8 cellular contexts compared by ENCODE assay signal in genomic region chr5:142012186-142012785, GRCh38. TPM values are rescaled to one million over a fixed set of nuclear protein-coding genes. Genes with fewer than 3 reads are reported as not detected.
DNase-seq lines count a peak whose midpoint lies in the region; ATAC-seq, FAIRE-seq and TF ChIP-seq lines count a peak whose summit lies in the region.

No MANE protein-coding gene starts in this region.

- H4K20me1 ChIP-seq in GM12878 (ENCODE audit: control insufficient read depth, insufficient read depth) = no peaks in the 10 kb centered on the region

- peaks cover 18% of the 10 kb centered on the region for H3K36me3 ChIP-seq in HAP-1 (replicated peaks)
- no peaks in the 10 kb centered on the region for H3K36me3 ChIP-seq in GM12878 (ENCODE audit: control insufficient read depth in 2 of 2, insufficient read depth in 2 of 2, low read length in 1 of 2)
- peaks cover 34% of the 10 kb centered on the region for H3K36me3 ChIP-seq in iPS-20b (ENCODE audit: insufficient read depth, low read depth, low read length)
- H3K36me3 ChIP-seq in skeletal muscle satellite cell (ENCODE audit: insufficient read depth, low read length) = peaks cover 8% of the 10 kb centered on the region

- H3K9me3 ChIP-seq in HAP-1 (no peaks in the 10 kb centered on the region), GM12878 (replicated peaks; ENCODE audit: control insufficient read depth, insufficient read depth, low read length) (no peaks in the 10 kb centered on the region), iPS-20b (ENCODE audit: insufficient read depth, low read depth, low read length) (no peaks in the 10 kb centered on the region), skeletal muscle satellite cell (replicated peaks; ENCODE audit: low read length) (no peaks in the 10 kb centered on the region)

- intact Hi-C loops in GM12878 (cut with micrococcal nuclease; ENCODE audit: unreplicated experiment) = no loop called here

- WGBS in GM12878 (ENCODE audit: insufficient coverage, insufficient replicate concordance, low lambda C conversion rate, missing lambda C conversion rate) = 58% methylated on average over 18 of the region's 18 CpGs

- TF ChIP-seq RAD21 in GM12878 (IDR thresholded peaks at IDR 0.05; ENCODE audit: insufficient read depth, low read depth, low read length) = 0 out of 2 replicates have a peak, but pooled peaks have one; percentile 17

- POLR2A ChIA-PET in GM12878 (lab: Charles Lee) = interaction anchor here (0.6 to 1.9 kb wide), 3 partner anchors 17 to 131 kb away, joined by 3 to 7 read pairs (median 3); partner anchors contain the start of gene RNF14

- CTCF ChIA-PET in GM12878 (lab: Yijun Ruan, JAX) = interaction anchor here (0.5 to 8.9 kb wide), 15 partner anchors 13 to 1174 kb away, joined by 3 to 120 read pairs (median 3); partner anchors contain the start of gene RNF14

- DNase-seq in AG09309 (ENCODE audit: low read depth) (no peak), HAP-1 (ENCODE audit: low spot score in 2 of 2) (peak; percentile 20 to 78), SW480 (ENCODE audit: low spot score) (peak; percentile 47), GM12878 (ENCODE audit: low read depth, low spot score) (no peak)

- no peaks in the 10 kb centered on the region for H3K79me2 ChIP-seq in GM12878 (ENCODE audit: control insufficient read depth, insufficient read depth, low read length)

- no peak for TF ChIP-seq EP300 in GM12878 (IDR thresholded peaks at IDR 0.05; ENCODE audit: borderline replicate concordance in 1 of 2, control insufficient read depth in 1 of 2, low read depth in 2 of 2, low read length in 2 of 2)

- SMC1A ChIA-PET in GM12878 (lab: Charles Lee; ENCODE audit: uncharacterized antibody, unreplicated experiment) = interaction anchor here (1.0 to 7.6 kb wide), 4 partner anchors 13 to 51 kb away, joined by 4 to 67 read pairs (median 6); partner anchors contain the start of gene RNF14

- FAIRE-seq in GM12878 (lab: Jason Lieb, UNC) = no peak

- peak overlapping the region; percentile 82 for H2AFZ ChIP-seq in GM12878 (ENCODE audit: control insufficient read depth, low read depth, low read length)

- RAD21 ChIA-PET in GM12878 (lab: Charles Lee; ENCODE audit: unreplicated experiment) = interaction anchor here (1.1 to 1.7 kb wide), 4 partner anchors 8 to 123 kb away, joined by 3 to 6 read pairs (median 4); no protein-coding TSS in a partner anchor

- H3K27me3 ChIP-seq in HAP-1 (ENCODE audit: low read depth) (no peaks in the 10 kb centered on the region), GM12878 (replicated peaks in 1 of 2; ENCODE audit: control insufficient read depth in 2 of 2, insufficient read depth in 2 of 2, low read length in 1 of 2) (peaks cover 0 to 2% of the 10 kb centered on the region in 2 experiments; a peak in 1 of 4 replicates), iPS-20b (ENCODE audit: insufficient read depth, low read length) (no peaks in the 10 kb centered on the region), skeletal muscle satellite cell (ENCODE audit: control insufficient read depth, insufficient read depth, low read length) (no peaks in the 10 kb centered on the region)

- in situ Hi-C loops in HAP-1 (cut with MboI; ENCODE audit: low sequenced_read_pairs) = no loop called here
- in situ Hi-C loops in GM12878 (cut with MboI) = no loop called here

- no TSS peak for BruUV-seq in GM12878 (replicated peaks; lab: Mats Ljungman, UMichigan)

- H3K4me3 ChIP-seq in AG09309 (ENCODE audit: control insufficient read depth, low read depth, low read length) (peak overlapping the region; percentile 90), HAP-1 (peak overlapping the region; percentile 49), GM12878 (peak overlapping the region; percentile 66), iPS-20b (ENCODE audit: low read length) (peak overlapping the region; percentile 88), skeletal muscle satellite cell (ENCODE audit: low read length) (peak overlapping the region; percentile 90)

- peak overlapping the region; percentile 50; the same call in 1 of the 2 replicates for H3K9ac ChIP-seq in GM12878 (ENCODE audit: control insufficient read depth, insufficient read depth, low read length)
- H3K9ac ChIP-seq in iPS-20b (ENCODE audit: low read depth, low read length) = peak overlapping the region; percentile 95; the same call in 1 of the 2 replicates
- H3K9ac ChIP-seq in skeletal muscle satellite cell (ENCODE audit: low read depth, low read length) = peak overlapping the region; percentile 78

- H3K4me1 ChIP-seq in HAP-1 = peaks cover 9% of the 10 kb centered on the region; the same call in 1 of the 2 replicates
- peaks cover 16% of the 10 kb centered on the region for H3K4me1 ChIP-seq in GM12878 (ENCODE audit: control insufficient read depth, insufficient read depth, low read length)
- H3K4me1 ChIP-seq in iPS-20b (ENCODE audit: insufficient read depth, low read length) = peaks cover 5% of the 10 kb centered on the region; the same call in 1 of the 2 replicates
- H3K4me1 ChIP-seq in skeletal muscle satellite cell (ENCODE audit: control insufficient read depth, insufficient read depth, low read length) = peaks cover 37% of the 10 kb centered on the region

- TF ChIP-seq CTCF in AG09309 (IDR thresholded peaks at IDR 0.05; ENCODE audit: control insufficient read depth, insufficient read depth, low read depth, low read length, missing control alignments) = peak; percentile 57
- peak; percentile 16 to 41 (median 29); a peak in 3 of 6 replicates for TF ChIP-seq CTCF in GM12878 (IDR thresholded peaks at IDR 0.05 in 2 of 3, conservative IDR thresholded peaks at IDR 0.05 in 1 of 3; ENCODE audit: control insufficient read depth in 2 of 3, extremely low read depth in 1 of 3, insufficient read depth in 1 of 3, low read depth in 3 of 3, low read length in 3 of 3)

- no peak for ATAC-seq in GM12878
- ATAC-seq in GM18868 (IDR thresholded peaks at IDR 0.05; ENCODE audit: unreplicated experiment) = no peak
- no peak for ATAC-seq in HG03039 (IDR thresholded peaks at IDR 0.05; ENCODE audit: unreplicated experiment)

- peak overlapping the region; percentile 93 for H3K4me2 ChIP-seq in GM12878 (ENCODE audit: control insufficient read depth, insufficient read depth)
- H3K4me2 ChIP-seq in skeletal muscle satellite cell (ENCODE audit: low read length) = peak overlapping the region; percentile 100

- no peak for TF ChIP-seq POLR2A in GM12878 (IDR thresholded peaks at IDR 0.05; ENCODE audit: low read depth, low read length)

- H3K27ac ChIP-seq in GM12878 (ENCODE audit: control insufficient read depth, insufficient read depth) (no peak overlapping the region), iPS-20b (ENCODE audit: low read length) (peak overlapping the region; percentile 62)

RNA-seq across cellular contexts. Expression of gene GNPDA1, which starts 0.5 kb away (rescaled TPM):
- 3.0 and 3.9 TPM in 2 replicates for total RNA-seq in GM12878 (2013; cell fraction: nucleolus; rRNA removed)
- total RNA-seq in GM12878 (2014; rRNA removed) (2.6 and 3.2 TPM in 2 replicates), GM12878 (2014; rRNA removed; fragmentation: Illumina TruSeq; extraction: Trizol) (3.0 and 3.5 TPM in 2 replicates), GM12878 (2021) (3.4 and 4.5 TPM in 2 replicates)
- polyA plus RNA-seq in GM12878 (2011; ENCODE audit: low read depth) = 8.0 TPM
- polyA plus RNA-seq in GM12878 (2011; rRNA removed) (0.68 and 1.0 TPM in 2 replicates), GM12878 (2014; fragmentation: Illumina TruSeq; extraction: Trizol) (5.2 and 5.5 TPM in 2 replicates), GM12878 (2014; fragmentation: Nextera tagmentation; extraction: Ambion mirVana) (10 to 100 TPM in 1 of 2 experiments, 1 to 10 TPM in 1; 5.8 to 11.9 TPM), GM12878 (2014; rRNA removed) (2.2 and 2.6 TPM in 2 replicates), GM12878 (2016; fragmentation: Nextera tagmentation; extraction: Ambion mirVana) (1 to 10 TPM; 3.0 to 4.5 TPM)
- polyA plus RNA-seq in GM12878 (2011; cell fraction: cytosol; rRNA removed) = 1.4 and 1.8 TPM in 2 replicates
- polyA plus RNA-seq in GM12878 (2011; cell fraction: nucleus; rRNA removed) = 1.1 and 1.2 TPM in 2 replicates
- 9.2 and 13.1 TPM in 2 replicates for polyA plus RNA-seq in GM12878 (2012)
- 0.44 and 2.1 TPM in 2 replicates for polyA minus RNA-seq in GM12878 (2011; rRNA and poly(A)+ RNA removed)
- polyA minus RNA-seq in GM12878 (2011; cell fraction: cytosol; rRNA and poly(A)+ RNA removed) = 0.62 and 1.5 TPM in 2 replicates
- 0.12 and 0.48 TPM in 2 replicates for polyA minus RNA-seq in GM12878 (2011; cell fraction: nucleus; rRNA and poly(A)+ RNA removed)
- total RNA-seq in skeletal muscle satellite cell (2012; rRNA removed) = 38.7 and 76.3 TPM in 2 replicates

RNA-seq across cellular contexts. Expression of gene RNF14, which starts 43.4 kb away (rescaled TPM):
- total RNA-seq in GM12878 (2013; cell fraction: nucleolus; rRNA removed) = 34.2 and 34.7 TPM in 2 replicates
- 19.7 and 30.8 TPM in 2 replicates for total RNA-seq in GM12878 (2014; rRNA removed)
- 23.8 and 24.2 TPM in 2 replicates for total RNA-seq in GM12878 (2014; rRNA removed; fragmentation: Illumina TruSeq; extraction: Trizol)
- total RNA-seq in GM12878 (2021) = 19.7 and 26.7 TPM in 2 replicates
- polyA plus RNA-seq in GM12878 (2011; ENCODE audit: low read depth) = 16.1 TPM
- polyA plus RNA-seq in GM12878 (2011; rRNA removed) = 30.6 and 39.7 TPM in 2 replicates
- 18.9 and 21.4 TPM in 2 replicates for polyA plus RNA-seq in GM12878 (2011; cell fraction: cytosol; rRNA removed)
- 15.4 and 15.5 TPM in 2 replicates for polyA plus RNA-seq in GM12878 (2011; cell fraction: nucleus; rRNA removed)
- polyA plus RNA-seq in GM12878 (2012) = 15.4 and 19.5 TPM in 2 replicates
- 28.6 and 35.5 TPM in 2 replicates for polyA plus RNA-seq in GM12878 (2014; fragmentation: Illumina TruSeq; extraction: Trizol)
- polyA plus RNA-seq in GM12878 (2014; fragmentation: Nextera tagmentation; extraction: Ambion mirVana) = 10 to 100 TPM; 28.1 to 34.4 TPM
- 13.2 and 14.1 TPM in 2 replicates for polyA plus RNA-seq in GM12878 (2014; rRNA removed)
- 10 to 100 TPM; 35.2 to 41.8 TPM for polyA plus RNA-seq in GM12878 (2016; fragmentation: Nextera tagmentation; extraction: Ambion mirVana)
- 27.2 and 29.3 TPM in 2 replicates for polyA minus RNA-seq in GM12878 (2011; rRNA and poly(A)+ RNA removed)
- 8.7 and 11.3 TPM in 2 replicates for polyA minus RNA-seq in GM12878 (2011; cell fraction: cytosol; rRNA and poly(A)+ RNA removed)
- 9.4 and 16.6 TPM in 2 replicates for polyA minus RNA-seq in GM12878 (2011; cell fraction: nucleus; rRNA and poly(A)+ RNA removed)
- total RNA-seq in skeletal muscle satellite cell (2012; rRNA removed) = 58.8 and 79.7 TPM in 2 replicates

RNA-seq across cellular contexts. Expression of gene PCDH12, which starts 54.3 kb away (rescaled TPM):
- total RNA-seq in GM12878 (2013; cell fraction: nucleolus; rRNA removed) = not detected in 2 replicates
- total RNA-seq in GM12878 (2014; rRNA removed) (0.06 TPM in 1 of 2 replicates, not detected in the other), GM12878 (2014; rRNA removed; fragmentation: Illumina TruSeq; extraction: Trizol) (not detected in 2 replicates), GM12878 (2021) (0.03 TPM in 1 of 2 replicates, not detected in the other)
- polyA plus RNA-seq in GM12878 (2011; ENCODE audit: low read depth) = 0.16 TPM
- polyA plus RNA-seq in GM12878 (2011; rRNA removed) (0.10 TPM in 1 of 2 replicates, not detected in the other), GM12878 (2014; fragmentation: Illumina TruSeq; extraction: Trizol) (not detected in 2 replicates), GM12878 (2014; fragmentation: Nextera tagmentation; extraction: Ambion mirVana) (under 1 TPM in 1 of 2 experiments, not detected in 1; 0.05 TPM), GM12878 (2014; rRNA removed) (0.01 TPM in 1 of 2 replicates, not detected in the other), GM12878 (2016; fragmentation: Nextera tagmentation; extraction: Ambion mirVana) (under 1 TPM in 1 of 2 experiments, not detected in 1; 0.14 TPM)
- 0.02 TPM in 1 of 2 replicates, not detected in the other for polyA plus RNA-seq in GM12878 (2011; cell fraction: cytosol; rRNA removed)
- 0.03 TPM in 1 of 2 replicates, not detected in the other for polyA plus RNA-seq in GM12878 (2011; cell fraction: nucleus; rRNA removed)
- polyA plus RNA-seq in GM12878 (2012) = 0.11 and 0.18 TPM in 2 replicates
- not detected in 2 replicates for polyA minus RNA-seq in GM12878 (2011; rRNA and poly(A)+ RNA removed)
- not detected in 2 replicates for polyA minus RNA-seq in GM12878 (2011; cell fraction: cytosol; rRNA and poly(A)+ RNA removed)
- polyA minus RNA-seq in GM12878 (2011; cell fraction: nucleus; rRNA and poly(A)+ RNA removed) = not detected in 2 replicates
- 1.7 and 4.8 TPM in 2 replicates for total RNA-seq in skeletal muscle satellite cell (2012; rRNA removed)

Comparison
In these comparisons a context has a peak if more than half of its experiments do, and no peak if none do; other contexts are left out.
1. DNase-seq: peak in HAP-1 (2 of 2) and SW480 (single experiment); none in AG09309 (single experiment) and GM12878 (single experiment).
2. Peak in every context shown above with its lines, with median percentiles within 50 percentile points of each other: H3K4me3 ChIP-seq and H3K9ac ChIP-seq.